Comparison of ENCODE assay signal across 36 cellular contexts in genomic region chr10:128784444-128784843, GRCh38.
DNase-seq lines count a peak whose midpoint lies in the region; ATAC-seq, FAIRE-seq and TF ChIP-seq lines count a peak whose summit lies in the region.
"Had no signal": no experiment of that assay in that cellular context is flagged by ENCODE, and none has a peak within 500 bp of the region (broad histone marks: within the 10 kb centered on the region; RNA-seq: fewer than 3 reads in every experiment).

No MANE protein-coding gene starts in this region.

- BruUV-seq in HepG2 (replicated peaks; lab: Mats Ljungman, UMichigan): no TSS peak
- BruUV-seq in K562 (replicated peaks; lab: Mats Ljungman, UMichigan): no TSS peak

- no peak for DNase-seq in HepG2 (ENCODE audit: low spot score)
- no peak for DNase-seq in right lobe of liver
- no peak for DNase-seq in K562 (ENCODE audit: extremely low read depth in 1 of 4, low spot score in 3 of 4)
- DNase-seq in RKO (ENCODE audit: low spot score): no peak
- DNase-seq in A172 (ENCODE audit: low spot score): no peak
- no peak for DNase-seq in mesothelial cell of epicardium (ENCODE audit: low spot score in 2 of 2, unreplicated experiment in 2 of 2)
- DNase-seq: 8988T; ACHN; AML-193; BE2C; C1 segment of cervical spinal cord; Caco-2; Calu3; CD4-positive, alpha-beta memory T cell; CD4-positive, alpha-beta T cell; CD4-positive, CD25-positive, alpha-beta regulatory T cell; CD8-positive, alpha-beta memory T cell; CD8-positive, alpha-beta T cell; COR-L47; DMS 273 treated with DMSO at 0.1 percent for 48 hours; DMS53; DMS79; DMS79 treated with DMSO at 0.1 percent for 48 hours; DND-41; EL had no signal

- no peaks in the 10 kb centered on the region for H3K27me3 ChIP-seq in HepG2 (ENCODE audit: control insufficient read depth in 1 of 2, insufficient read depth in 2 of 2, low read length in 2 of 2)
- H3K27me3 ChIP-seq in right lobe of liver: peaks cover 0 to 8% of the 10 kb centered on the region in 2 donors
- H3K27me3 ChIP-seq in Loucy (ENCODE audit: insufficient read depth, low read length, poor library complexity, severe bottlenecking): no peaks in the 10 kb centered on the region
- H3K27me3 ChIP-seq in K562 (ENCODE audit: control insufficient read depth in 2 of 2, insufficient read depth in 2 of 2, low read length in 2 of 2): no peaks in the 10 kb centered on the region; a peak in 1 of 5 replicates
- H3K27me3 ChIP-seq: BE2C; BLaER1; BLaER1 treated with 17β-estradiol and CSF1 and Interleukin-3, amounts not matched to agents 10 nM and 100 nM had no signal

- CTCF ChIA-PET in HepG2 (lab: Yijun Ruan, JAX; ENCODE audit: low intra/inter-chr PET ratio, low total read pairs) (no interaction called here), HEK293 (lab: Yijun Ruan, JAX) (interaction anchor here (0.7 kb wide), 1 partner anchor 13 kb away, joined by 4 read pairs; no protein-coding TSS in a partner anchor), K562 (lab: Yijun Ruan, JAX; ENCODE audit: low intra/inter-chr PET ratio) (no interaction called here)

- no peaks in the 10 kb centered on the region for H3K9me1 ChIP-seq in K562 (ENCODE audit: control insufficient read depth, insufficient read depth, low read length)

- H3K27ac ChIP-seq in HepG2 (ENCODE audit: extremely low read length, insufficient read depth, low read length) (no peak overlapping the region), right lobe of liver (no peak overlapping the region), HEK293 (ENCODE audit: extremely low read depth, low read depth, low read length) (no peak overlapping the region), K562 (ENCODE audit: extremely low read depth, low read depth, low read length) (no peak overlapping the region)
- H3K27ac ChIP-seq: 22Rv1; A549; BLaER1; BLaER1 treated with 17β-estradiol and CSF1 and Interleukin-3, amounts not matched to agents 10 nM and 100 nM; C4-2B had no signal

- peaks cover 22% of the 10 kb centered on the region for H3K27me3 Mint-ChIP-seq in mesothelial cell of epicardium (ENCODE audit: low read depth)
- H3K27me3 Mint-ChIP-seq: CD4-positive, alpha-beta memory T cell had no signal

- intact Hi-C loops in HepG2 (cut with micrococcal nuclease; ENCODE audit: unreplicated experiment): no loop called here
- intact Hi-C loops in right lobe of liver (cut with DNase I): no loop called here
- intact Hi-C loops in K562 (cut with micrococcal nuclease): no loop called here

- H3K36me3 ChIP-seq in HepG2 (replicated peaks in 1 of 2; ENCODE audit: control insufficient read depth in 1 of 2, insufficient read depth in 2 of 2, low read length in 2 of 2): no peaks in the 10 kb centered on the region
- no peaks in the 10 kb centered on the region for H3K36me3 ChIP-seq in right lobe of liver
- no peaks in the 10 kb centered on the region for H3K36me3 ChIP-seq in HEK293 (ENCODE audit: control insufficient read depth in 2 of 2, insufficient read depth in 1 of 2, low read length in 2 of 2)
- no peaks in the 10 kb centered on the region for H3K36me3 ChIP-seq in Loucy (ENCODE audit: insufficient read depth, low read length)
- H3K36me3 ChIP-seq in K562 (ENCODE audit: control insufficient read depth, insufficient read depth, low read length): no peaks in the 10 kb centered on the region
- H3K36me3 ChIP-seq: BE2C; BLaER1; BLaER1 treated with 17β-estradiol and CSF1 and Interleukin-3, amounts not matched to agents 10 nM and 100 nM had no signal

- TF ChIP-seq EP300 in HepG2 (IDR thresholded peaks at IDR 0.05; ENCODE audit: low read depth in 2 of 2, low read length in 2 of 2) (no peak), HepG2 (CRISPR knock-in tag; IDR thresholded peaks at IDR 0.05; ENCODE audit: borderline replicate concordance) (no peak), K562 (IDR thresholded peaks at IDR 0.05; ENCODE audit: low read length) (no peak)

- H3K4me3 Mint-ChIP-seq in mesothelial cell of epicardium: no peak overlapping the region
- H3K4me3 Mint-ChIP-seq: B cell; CD14-positive monocyte; CD4-positive, alpha-beta memory T cell; CD4-positive, alpha-beta T cell; CD4-positive, CD25-positive, alpha-beta regulatory T cell; CD8-positive, alpha-beta memory T cell; CD8-positive, alpha-beta T cell had no signal

- H3K4me1 Mint-ChIP-seq in mesothelial cell of epicardium: peaks cover 2% of the 10 kb centered on the region
- H3K4me1 Mint-ChIP-seq: B cell; CD14-positive monocyte; CD4-positive, alpha-beta memory T cell; CD4-positive, CD25-positive, alpha-beta regulatory T cell; CD8-positive, alpha-beta memory T cell had no signal

- H2AFZ ChIP-seq in HepG2 (ENCODE audit: low read length): no peak overlapping the region
- no peak overlapping the region for H2AFZ ChIP-seq in Loucy (ENCODE audit: low read length)
- no peak overlapping the region for H2AFZ ChIP-seq in K562 (ENCODE audit: low read depth, low read length)

- TF ChIP-seq POLR2A in HepG2 (IDR thresholded peaks at IDR 0.05; ENCODE audit: insufficient read depth in 1 of 2, low read depth in 2 of 2, low read length in 2 of 2) (no peak), right lobe of liver (IDR thresholded peaks at IDR 0.05) (no peak), K562 (conservative IDR thresholded peaks at IDR 0.05) (no peak)

- no peak overlapping the region for H3K9ac ChIP-seq in HepG2 (ENCODE audit: insufficient read depth, low read depth, low read length)
- no peak overlapping the region for H3K9ac ChIP-seq in Loucy (ENCODE audit: low read depth, low read length, poor library complexity, severe bottlenecking)
- no peak overlapping the region for H3K9ac ChIP-seq in K562 (ENCODE audit: insufficient read depth in 1 of 2, low read depth in 2 of 2, low read length in 2 of 2)
- H3K9ac ChIP-seq: BLaER1; BLaER1 treated with 17β-estradiol and CSF1 and Interleukin-3, amounts not matched to agents 10 nM and 100 nM had no signal

- no peaks in the 10 kb centered on the region for H3K9me3 Mint-ChIP-seq in mesothelial cell of epicardium
- H3K9me3 Mint-ChIP-seq: CD4-positive, alpha-beta T cell; CD8-positive, alpha-beta T cell had no signal

- TF ChIP-seq CTCF in HepG2 (CRISPR knock-in tag; IDR thresholded peaks at IDR 0.05) (no peak), right lobe of liver (IDR thresholded peaks at IDR 0.05) (no peak), HEK293 (tag by site-specific recombination; IDR thresholded peaks at IDR 0.05) (no peak), Loucy (conservative IDR thresholded peaks at IDR 0.05; ENCODE audit: low read length) (no peak), K562 (IDR thresholded peaks at IDR 0.05 in 2 of 3, conservative IDR thresholded peaks at IDR 0.05 in 1 of 3; ENCODE audit: insufficient read depth in 2 of 3, low read depth in 1 of 3, low read length in 3 of 3) (no peak), mesothelial cell of epicardium (IDR thresholded peaks at IDR 0.05; ENCODE audit: unreplicated experiment) (no peak)

- H3K79me2 ChIP-seq in HepG2 (ENCODE audit: insufficient read depth, low read length) (no peaks in the 10 kb centered on the region), Loucy (ENCODE audit: insufficient read depth, low read length) (no peaks in the 10 kb centered on the region), K562 (ENCODE audit: control insufficient read depth, insufficient read depth, low read length) (no peaks in the 10 kb centered on the region)

- no peak overlapping the region for H3K27ac Mint-ChIP-seq in mesothelial cell of epicardium
- H3K27ac Mint-ChIP-seq: B cell; CD14-positive monocyte; CD4-positive, alpha-beta memory T cell; CD4-positive, alpha-beta T cell; CD4-positive, CD25-positive, alpha-beta regulatory T cell; CD8-positive, alpha-beta memory T cell; CD8-positive, alpha-beta T cell had no signal

- 0 out of 2 replicates have a peak, but pooled peaks cover 9% of the 10 kb centered on the region for H3F3A ChIP-seq in Loucy (ENCODE audit: low read depth)

- FAIRE-seq in HepG2 (lab: Jason Lieb, UNC) (no peak), K562 (lab: Jason Lieb, UNC) (no peak)
- FAIRE-seq: A204.1, A549, D721Med had no signal

- no peak for ATAC-seq in HepG2
- ATAC-seq in right lobe of liver: no peak
- ATAC-seq in K562: no peak
- ATAC-seq: A549; CD8-positive, alpha-beta T cell had no signal

- POLR2A ChIA-PET in HepG2 (lab: Yijun Ruan, JAX) (no interaction called here), HEK293 (lab: Yijun Ruan, JAX) (no interaction called here), K562 (lab: Yijun Ruan, JAX) (no interaction called here)

- TF ChIP-seq RAD21 in HepG2 (CRISPR knock-in tag; IDR thresholded peaks at IDR 0.05) (no peak), K562 (CRISPR knock-in tag; conservative IDR thresholded peaks at IDR 0.05 in 1 of 2, IDR thresholded peaks at IDR 0.05 in 1 of 2) (no peak)

- no peaks in the 10 kb centered on the region for H3K36me3 Mint-ChIP-seq in mesothelial cell of epicardium
- H3K36me3 Mint-ChIP-seq: CD14-positive monocyte; CD4-positive, alpha-beta memory T cell; CD4-positive, CD25-positive, alpha-beta regulatory T cell; CD8-positive, alpha-beta memory T cell; CD8-positive, alpha-beta T cell had no signal

- no peak overlapping the region for H3K4me3 ChIP-seq in HepG2 (replicated peaks in 1 of 3; ENCODE audit: insufficient read depth in 1 of 3, low read depth in 2 of 3, low read length in 3 of 3)
- H3K4me3 ChIP-seq in right lobe of liver: no peak overlapping the region
- no peak overlapping the region for H3K4me3 ChIP-seq in HEK293 (ENCODE audit: low read depth, low read length)
- H3K4me3 ChIP-seq in Loucy (ENCODE audit: low read length, poor library complexity, severe bottlenecking): no peak overlapping the region
- no peak overlapping the region for H3K4me3 ChIP-seq in K562
- H3K4me3 ChIP-seq: A549; BLaER1; BLaER1 treated with 17β-estradiol and CSF1 and Interleukin-3, amounts not matched to agents 10 nM and 100 nM had no signal

- H4K20me1 ChIP-seq in HepG2 (ENCODE audit: insufficient read depth, low read length): no peaks in the 10 kb centered on the region
- H4K20me1 ChIP-seq in Loucy (ENCODE audit: insufficient read depth, low read length, poor library complexity, severe bottlenecking): no peaks in the 10 kb centered on the region
- no peaks in the 10 kb centered on the region for H4K20me1 ChIP-seq in K562 (replicated peaks; ENCODE audit: control insufficient read depth, insufficient read depth, low read length)
- H4K20me1 ChIP-seq: BLaER1; BLaER1 treated with 17β-estradiol and CSF1 and Interleukin-3, amounts not matched to agents 10 nM and 100 nM had no signal

- H3K4me1 ChIP-seq in HepG2 (ENCODE audit: insufficient read depth, low read length) (no peaks in the 10 kb centered on the region), right lobe of liver (no peaks in the 10 kb centered on the region), HEK293 (ENCODE audit: control insufficient read depth, insufficient read depth, low read length) (no peaks in the 10 kb centered on the region), Loucy (ENCODE audit: insufficient read depth, low read length, poor library complexity, severe bottlenecking) (peaks cover 74% of the 10 kb centered on the region), K562 (replicated peaks in 1 of 2; ENCODE audit: control insufficient read depth in 2 of 2, insufficient read depth in 2 of 2, low read length in 2 of 2) (no peaks in the 10 kb centered on the region)
- H3K4me1 ChIP-seq: A549, BE2C, Caco-2 had no signal

- 0% methylated on average over 2 of the region's 2 CpGs for whole genome bisulfite sequencing in HepG2 (ENCODE audit: low lambda C conversion rate)
- 43% methylated on average over 2 of the region's 2 CpGs for WGBS in right lobe of liver (ENCODE audit: insufficient coverage, low coverage, low lambda C conversion rate, missing lambda C conversion rate)
- 5% methylated on average over 2 of the region's 2 CpGs for WGBS in K562 (ENCODE audit: insufficient coverage, low coverage, missing lambda C conversion rate)

- H3K4me2 ChIP-seq in HepG2 (ENCODE audit: low read depth, low read length): no peak overlapping the region
- peak overlapping the region; percentile 66 for H3K4me2 ChIP-seq in Loucy (ENCODE audit: low read depth, low read length, poor library complexity, severe bottlenecking)
- H3K4me2 ChIP-seq in K562 (ENCODE audit: insufficient read depth, low read length): no peak overlapping the region
- H3K4me2 ChIP-seq: A549; BLaER1; BLaER1 treated with 17β-estradiol and CSF1 and Interleukin-3, amounts not matched to agents 10 nM and 100 nM had no signal

- in situ Hi-C loops in HepG2 (cut with HindIII; ENCODE audit: extremely low pct_ligation_motif_present, low pct_unique_long_range_greater_than_20kb) (no loop called here), K562 (cut with MboI) (no loop called here)

- H3K9me3 ChIP-seq in HepG2 (ENCODE audit: low read length) (no peaks in the 10 kb centered on the region), right lobe of liver (no peaks in the 10 kb centered on the region), HEK293 (ENCODE audit: control insufficient read depth, insufficient read depth, low read depth, low read length) (no peaks in the 10 kb centered on the region), Loucy (ENCODE audit: insufficient read depth, low read depth, low read length) (no peaks in the 10 kb centered on the region), K562 (replicated peaks; ENCODE audit: control insufficient read depth, insufficient read depth, low read depth, low read length) (no peaks in the 10 kb centered on the region)
- H3K9me3 ChIP-seq: A549, BE2C, BLaER1, Caco-2 had no signal

- no peaks in the 10 kb centered on the region for H3K9me2 ChIP-seq in Loucy (replicated peaks; ENCODE audit: low read depth, low read length)
